In genomic region chr9:114271556-114272510, GRCh38 we compare ENCODE assay signal across 9 cellular contexts. TPM values are rescaled to one million over a fixed set of nuclear protein-coding genes. Genes with fewer than 3 reads are reported as not detected.
DNase-seq lines count a peak whose midpoint lies in the region; ATAC-seq and TF ChIP-seq lines count a peak whose summit lies in the region.
"Had no signal": no experiment of that assay in that cellular context is flagged by ENCODE, and none has a peak within 500 bp of the region (broad histone marks: within the 10 kb centered on the region; RNA-seq: fewer than 3 reads in every experiment).

No MANE protein-coding gene starts in this region.

- H3K27me3 Mint-ChIP-seq in activated T-cell treated with anti-CD3 and anti-CD28 coated beads, Interleukin-2, amount 50 U/mL, for 72 hours (ENCODE audit: low read depth), result no peaks in the 10 kb centered on the region
- H3K27me3 Mint-ChIP-seq in activated T-cell treated with anti-CD3 and anti-CD28 coated beads, Interleukin-2, amount 50 U/mL, for 24 hours, result no peaks in the 10 kb centered on the region
- H3K27me3 Mint-ChIP-seq in WTC11 (ENCODE audit: low read depth), result no peaks in the 10 kb centered on the region

- H3K9me3 ChIP-seq in upper lobe of left lung, result no peaks in the 10 kb centered on the region

- no peak overlapping the region for H3K4me3 Mint-ChIP-seq in activated T-cell treated with anti-CD3 and anti-CD28 coated beads, Interleukin-2, amount 50 U/mL, for 72 hours
- H3K4me3 Mint-ChIP-seq in activated T-cell treated with anti-CD3 and anti-CD28 coated beads, Interleukin-2, amount 50 U/mL, for 24 hours, result no peak overlapping the region
- H3K4me3 Mint-ChIP-seq in WTC11, result no peak overlapping the region

- 62 to 70% methylated on average over 18 of the region's 18 CpGs for WGBS in upper lobe of left lung, 2 donors

- no peaks in the 10 kb centered on the region for H3K27me3 ChIP-seq in upper lobe of left lung

- TF ChIP-seq EP300 in upper lobe of left lung (IDR thresholded peaks at IDR 0.05), result no peak

- H3K4me1 ChIP-seq in upper lobe of left lung, result no peaks in the 10 kb centered on the region

- POLR2A ChIA-PET in WTC11 (lab: Charles Lee), result interaction anchor here (1.0 kb wide), 1 partner anchor 164 kb away, joined by 3 read pairs; no protein-coding TSS in a partner anchor

- no peak for TF ChIP-seq POLR2A in upper lobe of left lung (IDR thresholded peaks at IDR 0.05)

- no peak overlapping the region for H3K27ac ChIP-seq in upper lobe of left lung

- no peaks in the 10 kb centered on the region for H3K36me3 ChIP-seq in upper lobe of left lung

- H3K4me1 Mint-ChIP-seq in activated T-cell treated with anti-CD3 and anti-CD28 coated beads, Interleukin-2, amount 50 U/mL, for 72 hours (ENCODE audit: low read depth), result no peaks in the 10 kb centered on the region
- no peaks in the 10 kb centered on the region for H3K4me1 Mint-ChIP-seq in activated T-cell treated with anti-CD3 and anti-CD28 coated beads, Interleukin-2, amount 50 U/mL, for 24 hours (ENCODE audit: low read depth)
- no peaks in the 10 kb centered on the region for H3K4me1 Mint-ChIP-seq in WTC11

- CTCF ChIA-PET in WTC11 (lab: Charles Lee), result interaction anchor here (0.6 to 4.6 kb wide), 14 partner anchors 9 to 189 kb away, joined by 3 to 78 read pairs (median 4); partner anchors contain the start of genes COL27A1 and KIF12

- peak; percentile 31 to 48 for ATAC-seq in activated T-cell treated with anti-CD3 and anti-CD28 coated beads, Interleukin-2, amount 50 U/mL, for 72 hours (replicated peaks in 1 of 2)
- peak; percentile 73 for ATAC-seq in WTC11
- ATAC-seq in upper lobe of left lung (ENCODE audit: low FRiP score in 2 of 2), result peak; percentile 12 to 63
- ATAC-seq in GM18861 (IDR thresholded peaks at IDR 0.05; ENCODE audit: unreplicated experiment), result no peak
- no peak for ATAC-seq in GM19351 (IDR thresholded peaks at IDR 0.05; ENCODE audit: unreplicated experiment)
- ATAC-seq: Panc1 had no signal

- DNase-seq in activated T-cell treated with anti-CD3 and anti-CD28 coated beads, Interleukin-2, amount 50 U/mL, for 72 hours, result peak; percentile 50 to 55
- DNase-seq in activated T-cell treated with anti-CD3 and anti-CD28 coated beads, Interleukin-2, amount 50 U/mL, for 24 hours, result no peak
- DNase-seq in WTC11 (ENCODE audit: low spot score) (peak; percentile 58), iPS DF 4.7 (ENCODE audit: extremely low read depth, low spot score) (peak; percentile 22), upper lobe of left lung (no peak)
- DNase-seq in activated CD8-positive, alpha-beta memory T cell treated with anti-CD3 and anti-CD28 coated beads, Interleukin-2, amount 50 U/mL, for 4 hours, result no peak

- H3K4me3 ChIP-seq in upper lobe of left lung, result no peak overlapping the region

- TF ChIP-seq CTCF in WTC11 (IDR thresholded peaks at IDR 0.05) (no peak), upper lobe of left lung (IDR thresholded peaks at IDR 0.05) (peak in 4 of 6 experiments; percentile 16 to 54 (median 38))

- no peaks in the 10 kb centered on the region for H3K36me3 Mint-ChIP-seq in activated T-cell treated with anti-CD3 and anti-CD28 coated beads, Interleukin-2, amount 50 U/mL, for 72 hours (ENCODE audit: insufficient read depth in 2 of 2)
- no peaks in the 10 kb centered on the region for H3K36me3 Mint-ChIP-seq in activated T-cell treated with anti-CD3 and anti-CD28 coated beads, Interleukin-2, amount 50 U/mL, for 24 hours (ENCODE audit: low read depth)
- peaks cover 9% of the 10 kb centered on the region; the same call in 1 of the 2 replicates for H3K36me3 Mint-ChIP-seq in WTC11

- H3K27ac Mint-ChIP-seq in activated T-cell treated with anti-CD3 and anti-CD28 coated beads, Interleukin-2, amount 50 U/mL, for 72 hours, result no peak overlapping the region
- H3K27ac Mint-ChIP-seq in activated T-cell treated with anti-CD3 and anti-CD28 coated beads, Interleukin-2, amount 50 U/mL, for 24 hours, result no peak overlapping the region
- no peak overlapping the region for H3K27ac Mint-ChIP-seq in WTC11

- H3K9me3 Mint-ChIP-seq in activated T-cell treated with anti-CD3 and anti-CD28 coated beads, Interleukin-2, amount 50 U/mL, for 72 hours, result no peaks in the 10 kb centered on the region
- H3K9me3 Mint-ChIP-seq in activated T-cell treated with anti-CD3 and anti-CD28 coated beads, Interleukin-2, amount 50 U/mL, for 24 hours, result no peaks in the 10 kb centered on the region
- no peaks in the 10 kb centered on the region for H3K9me3 Mint-ChIP-seq in WTC11

TF ChIP-seq in WTC11, 78 proteins besides CTCF, POLR2A, EP300 and RAD21:
- TF ChIP-seq STAT6 (CRISPR knock-in tag; conservative IDR thresholded peaks at IDR 0.05; ENCODE audit: low read depth) (no peak), NR1H2 (CRISPR knock-in tag; IDR thresholded peaks at IDR 0.05) (no peak), PRRX2 (CRISPR knock-in tag; IDR thresholded peaks at IDR 0.05) (no peak), USF1 (CRISPR knock-in tag; IDR thresholded peaks at IDR 0.05) (no peak), NR3C1 (CRISPR knock-in tag; conservative IDR thresholded peaks at IDR 0.05; ENCODE audit: low read depth) (no peak), AFF4 (CRISPR knock-in tag; IDR thresholded peaks at IDR 0.05; ENCODE audit: borderline replicate concordance) (no peak), E2F1 (CRISPR knock-in tag; IDR thresholded peaks at IDR 0.05) (no peak)

RNA-seq across cellular contexts. Expression of gene ORM1, which starts 51.1 kb away (rescaled TPM):
- not detected for total RNA-seq in activated T-cell treated with anti-CD3 and anti-CD28 coated beads, Interleukin-2, amount 50 U/mL, for 72 hours
- total RNA-seq in WTC11 (2021), result 3.9 to 7.2 TPM (median 5.4 TPM) in 3 replicates
- total RNA-seq in upper lobe of left lung, result 10 to 100 TPM in 4 of 6 donors, 1 to 10 TPM in 1, not detected in 1; 1.8 to 17.9 (median 12.0) TPM

RNA-seq across cellular contexts. Expression of gene ORM2, which starts 57.8 kb away (rescaled TPM):
- not detected for total RNA-seq in activated T-cell treated with anti-CD3 and anti-CD28 coated beads, Interleukin-2, amount 50 U/mL, for 72 hours
- total RNA-seq in WTC11 (2021) (0.73 to 1.6 TPM (median 1.0 TPM) in 3 replicates), upper lobe of left lung (1 to 10 TPM in 4 of 6 donors, not detected in 2; 2.2 to 5.5 (median 4.0) TPM)

Comparison
In these comparisons a context has a peak if more than half of its experiments do, and no peak if none do; other contexts are left out.
1. DNase-seq: peak in activated T-cell treated with anti-CD3 and anti-CD28 coated beads, Interleukin-2, amount 50 U/mL, for 72 hours (2 of 2), WTC11 (single experiment) and iPS DF 4.7 (single experiment); none in activated T-cell treated with anti-CD3 and anti-CD28 coated beads, Interleukin-2, amount 50 U/mL, for 24 hours (single experiment), upper lobe of left lung (0 of 2) and activated CD8-positive, alpha-beta memory T cell treated with anti-CD3 and anti-CD28 coated beads, Interleukin-2, amount 50 U/mL, for 4 hours (single experiment).
2. ATAC-seq: peak in activated T-cell treated with anti-CD3 and anti-CD28 coated beads, Interleukin-2, amount 50 U/mL, for 72 hours (2 of 2), WTC11 (single experiment) and upper lobe of left lung (2 of 2); none in GM18861 (single experiment) and GM19351 (single experiment).